In genomic region chr3:142148871-142149860, GRCh38 we compare ENCODE assay signal across 8 cellular contexts. TPM values are rescaled to one million over a fixed set of nuclear protein-coding genes. Genes with fewer than 3 reads are reported as not detected.
A peak's percentile ranks its signal among the peaks of the same experiment; 100 is the strongest.
DNase-seq lines count a peak whose midpoint lies in the region; ATAC-seq lines count a peak whose summit lies in the region.

Gene TFDP2 (minus strand): TSS chr3:142149544. CDS start chr3:142101749, 47,795 bp downstream.

- H3K9me3 ChIP-seq in endocrine pancreas (ENCODE audit: control insufficient read depth, low read length): no peaks in the 10 kb centered on the region

- H3K4me1 ChIP-seq in endocrine pancreas (ENCODE audit: control insufficient read depth, insufficient read depth, low read length): peaks cover 10% of the 10 kb centered on the region

- H3K27me3 ChIP-seq in endocrine pancreas (ENCODE audit: control insufficient read depth, insufficient read depth, low read length): no peaks in the 10 kb centered on the region

- peak; percentile 83 for DNase-seq in Caki2 (ENCODE audit: low read depth)
- DNase-seq in HT1080 (ENCODE audit: low read depth): peak; percentile 84
- peak; percentile 85 for DNase-seq in NOMO-1 treated with dmso at 0.1 percent for 144 hours (lab: John Stamatoyannopoulos, UW; ENCODE audit: unreplicated experiment)
- peak; percentile 43 for DNase-seq in activated CD8-positive, alpha-beta memory T cell treated with anti-CD3 and anti-CD28 coated beads, Interleukin-2, amount 50 U/mL, for 1 hour (ENCODE audit: extremely low read depth)
- DNase-seq in mesenteric fat pad (ENCODE audit: low spot score): peak; percentile 97
- peak; percentile 49 for DNase-seq in stimulated activated CD8-positive, alpha-beta memory T cell treated with anti-CD3 and anti-CD28 coated beads, Interleukin-15, amount 100 ng/mL, for 24 hours (ENCODE audit: low read depth)

- H3K36me3 ChIP-seq in endocrine pancreas (ENCODE audit: control insufficient read depth, insufficient read depth, low read length): no peaks in the 10 kb centered on the region

- H3K4me3 ChIP-seq in endocrine pancreas (ENCODE audit: control insufficient read depth, insufficient read depth, low read length): peak within 1 kb of the TSS; percentile 94

- ATAC-seq in GM21367 (IDR thresholded peaks at IDR 0.05; ENCODE audit: unreplicated experiment): peak; percentile 98

- H3K9ac ChIP-seq in endocrine pancreas (ENCODE audit: control insufficient read depth, insufficient read depth, low read length): peak within 1 kb of the TSS; percentile 81

- in situ Hi-C loops in Caki2 (cut with HindIII; ENCODE audit: low pct_unique_long_range_greater_than_20kb, low sequenced_read_pairs): no loop called here

RNA-seq across cellular contexts. Expression of gene TFDP2, which starts in this region (rescaled TPM):
- total RNA-seq in Caki2 (2014; rRNA removed; shearing (Covaris generic); ENCODE audit: low replicate concordance): 20.6 and 27.9 TPM in 2 replicates
- 71.3 and 87.7 TPM in 2 replicates for total RNA-seq in HT1080 (2014; rRNA removed; shearing (Covaris generic))
- polyA plus RNA-seq in HT1080 (2015; cell fraction: cytosol; rRNA removed): 83.5 and 98.2 TPM in 2 replicates
- 64.1 and 428 TPM in 2 replicates for polyA plus RNA-seq in HT1080 (2015; cell fraction: nucleus; rRNA removed)
- 42.6 TPM for total RNA-seq in mesenteric fat pad

Comparison
In these comparisons a context has a peak if more than half of its experiments do, and no peak if none do; other contexts are left out.
1. Peak in every context shown above with its lines: DNase-seq, ATAC-seq and H3K4me3 ChIP-seq.
2. DNase-seq: peak in every context shown above with its lines; median percentile 97 in mesenteric fat pad; 85 in NOMO-1 treated with dmso at 0.1 percent for 144 hours; 84 in HT1080; 83 in Caki2; 49 in stimulated activated CD8-positive, alpha-beta memory T cell treated with anti-CD3 and anti-CD28 coated beads, Interleukin-15, amount 100 ng/mL, for 24 hours; 43 in activated CD8-positive, alpha-beta memory T cell treated with anti-CD3 and anti-CD28 coated beads, Interleukin-2, amount 50 U/mL, for 1 hour.